ENCODE assay signal across 11 cellular contexts in the genomic region with DNA sequence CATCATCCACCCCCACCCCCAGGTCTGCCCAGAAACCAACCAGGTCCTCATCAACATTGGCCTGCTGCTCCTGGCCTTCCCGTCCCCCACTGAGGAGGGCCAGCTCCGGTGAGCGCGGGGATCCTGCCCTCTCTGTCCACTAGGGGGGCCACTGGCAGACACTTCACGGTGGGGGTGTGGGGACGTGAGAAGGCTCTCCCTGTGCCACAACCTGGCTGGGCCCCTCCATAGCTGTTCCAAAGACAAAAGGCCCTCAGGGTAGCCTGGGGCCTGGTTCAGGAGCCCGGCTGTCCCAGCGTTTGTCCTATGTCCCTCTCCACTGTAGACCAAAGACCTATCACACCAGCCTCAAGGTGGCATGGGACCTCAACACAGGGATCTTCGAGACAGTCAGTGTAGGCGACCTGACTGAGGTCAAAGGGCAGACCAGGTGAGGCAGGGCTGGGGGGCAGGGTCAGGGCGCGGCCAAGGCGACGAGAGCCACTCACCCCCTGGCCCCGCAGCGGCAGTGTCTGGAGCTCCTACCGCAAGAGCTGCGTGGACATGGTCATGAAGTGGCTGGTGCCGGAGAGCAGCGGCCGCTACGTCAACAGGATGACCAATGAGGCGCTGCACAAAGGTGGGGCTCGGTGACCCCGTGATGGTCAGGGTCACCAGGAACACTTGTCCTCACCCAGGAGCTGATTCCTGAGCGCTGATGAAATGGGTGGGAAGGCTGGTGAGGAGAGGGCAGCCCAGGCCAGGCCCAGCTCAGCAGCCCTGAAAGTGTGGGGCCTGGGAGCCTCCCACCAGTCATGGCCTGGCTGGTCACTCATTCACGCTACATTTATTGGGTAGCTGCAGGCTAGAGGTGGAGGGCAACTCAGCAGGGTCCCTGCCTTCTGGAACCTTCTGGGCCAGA. TPM values are rescaled to one million over a fixed set of nuclear protein-coding genes. Genes with fewer than 3 reads are reported as not detected.
A peak's percentile ranks its signal among the peaks of the same experiment; 100 is the strongest.
DNase-seq lines count a peak whose midpoint lies in the region; ATAC-seq and TF ChIP-seq lines count a peak whose summit lies in the region.
"Had no signal": no experiment of that assay in that cellular context is flagged by ENCODE, and none has a peak within 500 bp of the region (broad histone marks: within the 10 kb centered on the region; RNA-seq: fewer than 3 reads in every experiment).

No MANE protein-coding gene starts in this region.

- peaks cover 33% of the 10 kb centered on the region; the same call in 1 of the 2 replicates for H3K79me2 ChIP-seq in Loucy (ENCODE audit: insufficient read depth, low read length)
- H3K79me2 ChIP-seq in neural progenitor cell (ENCODE audit: low read depth), result peaks cover 3% of the 10 kb centered on the region

- H3K9ac ChIP-seq in Loucy (ENCODE audit: low read depth, low read length, poor library complexity, severe bottlenecking) (no peak overlapping the region), neural progenitor cell (no peak overlapping the region)

- no peak for ATAC-seq in central memory CD8-positive, alpha-beta T cell (replicated peaks; ENCODE audit: extremely low read depth, poor library complexity, severe bottlenecking)
- ATAC-seq in GM18861 (IDR thresholded peaks at IDR 0.05; ENCODE audit: unreplicated experiment) (no peak), GM21381 (IDR thresholded peaks at IDR 0.05; ENCODE audit: unreplicated experiment) (no peak), HG02642 (IDR thresholded peaks at IDR 0.05; ENCODE audit: poor library complexity, unreplicated experiment) (no peak)

- no peak overlapping the region for H3K4me2 ChIP-seq in Loucy (ENCODE audit: low read depth, low read length, poor library complexity, severe bottlenecking)
- H3K4me2 ChIP-seq in neural progenitor cell, result no peak overlapping the region

- no peaks in the 10 kb centered on the region for H3K9me3 Mint-ChIP-seq in central memory CD8-positive, alpha-beta T cell
- no peaks in the 10 kb centered on the region for H3K9me3 Mint-ChIP-seq in neural progenitor cell

- H2AFZ ChIP-seq in Loucy (ENCODE audit: low read length) (no peak overlapping the region), neural progenitor cell (replicated peaks) (no peak overlapping the region)

- H3K4me3 ChIP-seq in GM06990 (replicated peaks; ENCODE audit: low read depth, low read length), result no peak overlapping the region
- no peak overlapping the region for H3K4me3 ChIP-seq in Loucy (ENCODE audit: low read length, poor library complexity, severe bottlenecking)
- H3K4me3 ChIP-seq in neural progenitor cell, result no peak overlapping the region
- H3K4me3 ChIP-seq: thyroid gland had no signal

- H3K4me3 Mint-ChIP-seq in central memory CD8-positive, alpha-beta T cell, result no peak overlapping the region
- H3K4me3 Mint-ChIP-seq in neural progenitor cell, result no peak overlapping the region

- H3K27ac ChIP-seq in neural progenitor cell, result no peak overlapping the region
- H3K27ac ChIP-seq: thyroid gland had no signal

- H3K27me3 ChIP-seq in GM06990 (replicated peaks; ENCODE audit: control insufficient read depth, insufficient read depth, low read length) (no peaks in the 10 kb centered on the region), Loucy (ENCODE audit: insufficient read depth, low read length, poor library complexity, severe bottlenecking) (no peaks in the 10 kb centered on the region), neural progenitor cell (peaks cover 16% of the 10 kb centered on the region)
- H3K27me3 ChIP-seq: thyroid gland had no signal

- H3F3A ChIP-seq in Loucy (ENCODE audit: low read depth) (no peaks in the 10 kb centered on the region), neural progenitor cell (ENCODE audit: low read depth) (peaks cover 4% of the 10 kb centered on the region)

- H3K36me3 ChIP-seq in GM06990 (ENCODE audit: control insufficient read depth, insufficient read depth, low read length) (peaks cover 30% of the 10 kb centered on the region), Loucy (ENCODE audit: insufficient read depth, low read length) (peaks cover 56% of the 10 kb centered on the region; the same call in 1 of the 2 replicates), neural progenitor cell (no peaks in the 10 kb centered on the region)

- H3K27ac Mint-ChIP-seq in central memory CD8-positive, alpha-beta T cell (ENCODE audit: low read depth), result peak overlapping the region; percentile 32
- H3K27ac Mint-ChIP-seq in neural progenitor cell, result no peak overlapping the region

- DNase-seq in GM06990 (ENCODE audit: extremely low read depth, insufficient read length), result no peak
- no peak for DNase-seq in central memory CD8-positive, alpha-beta T cell (ENCODE audit: low spot score in 2 of 2)
- DNase-seq in neural progenitor cell (ENCODE audit: low spot score), result peak; percentile 30
- DNase-seq in SKM-1 (lab: John Stamatoyannopoulos, UW; ENCODE audit: unreplicated experiment), result no peak
- DNase-seq: NK-92 treated with Interleukin-12 subunit alpha and Interleukin-12 subunit beta, amount 100 ng/mL, for 24 hours; thyroid gland had no signal

- TF ChIP-seq CTCF in GM06990 (IDR thresholded peaks at IDR 0.05; ENCODE audit: insufficient read depth, low read length, poor library complexity, severe bottlenecking) (peak; percentile 38), Loucy (conservative IDR thresholded peaks at IDR 0.05; ENCODE audit: low read length) (peak; percentile 52), neural progenitor cell (IDR thresholded peaks at IDR 0.05) (peak; percentile 41)

- H3K36me3 Mint-ChIP-seq in central memory CD8-positive, alpha-beta T cell (ENCODE audit: insufficient read depth), result peaks cover 31% of the 10 kb centered on the region
- H3K36me3 Mint-ChIP-seq in neural progenitor cell, result peaks cover 20% of the 10 kb centered on the region

- no peaks in the 10 kb centered on the region for H3K4me1 ChIP-seq in Loucy (ENCODE audit: insufficient read depth, low read length, poor library complexity, severe bottlenecking)
- H3K4me1 ChIP-seq in neural progenitor cell, result peaks cover 12% of the 10 kb centered on the region
- H3K4me1 ChIP-seq: thyroid gland had no signal

- H3K9me3 ChIP-seq in Loucy (ENCODE audit: insufficient read depth, low read depth, low read length) (no peaks in the 10 kb centered on the region), neural progenitor cell (ENCODE audit: low read depth) (no peaks in the 10 kb centered on the region)
- H3K9me3 ChIP-seq: thyroid gland had no signal

- no peaks in the 10 kb centered on the region for H3K4me1 Mint-ChIP-seq in central memory CD8-positive, alpha-beta T cell
- H3K4me1 Mint-ChIP-seq in neural progenitor cell, result peaks cover 5% of the 10 kb centered on the region

- no peaks in the 10 kb centered on the region for H3K9me2 ChIP-seq in Loucy (replicated peaks; ENCODE audit: low read depth, low read length)

- H4K20me1 ChIP-seq in Loucy (ENCODE audit: insufficient read depth, low read length, poor library complexity, severe bottlenecking) (peaks cover 13% of the 10 kb centered on the region), neural progenitor cell (ENCODE audit: low read depth) (peaks cover 31% of the 10 kb centered on the region)

- no peaks in the 10 kb centered on the region for H3K27me3 Mint-ChIP-seq in central memory CD8-positive, alpha-beta T cell
- H3K27me3 Mint-ChIP-seq in neural progenitor cell (ENCODE audit: insufficient read depth, low read depth), result peaks cover 7% of the 10 kb centered on the region

RNA-seq across cellular contexts. Expression of a gene that starts 7.9 kb away (rescaled TPM):
- total RNA-seq in neural progenitor cell (ENCODE audit: low replicate concordance), result 28.6 and 69.9 TPM in 2 replicates

RNA-seq across cellular contexts. Expression of a gene that starts 22.0 kb away (rescaled TPM):
- 1.9 TPM in 1 of 2 replicates, not detected in the other for total RNA-seq in neural progenitor cell (ENCODE audit: low replicate concordance)
- total RNA-seq: skeletal muscle tissue had no signal

RNA-seq across cellular contexts. Expression of a gene that starts 45.9 kb away (rescaled TPM):
- 1.0 and 3.3 TPM in 2 replicates for total RNA-seq in neural progenitor cell (ENCODE audit: low replicate concordance)

RNA-seq across cellular contexts. Expression of a gene that starts 54.2 kb away (rescaled TPM):
- 8.1 and 22.0 TPM in 2 replicates for total RNA-seq in neural progenitor cell (ENCODE audit: low replicate concordance)

RNA-seq across cellular contexts. Expression of a gene that starts 54.3 kb away (rescaled TPM):
- total RNA-seq in neural progenitor cell (ENCODE audit: low replicate concordance), result 0.49 and 4.1 TPM in 2 replicates
